Comparison of ENCODE assay signal across 1 cellular context in the genomic region with DNA sequence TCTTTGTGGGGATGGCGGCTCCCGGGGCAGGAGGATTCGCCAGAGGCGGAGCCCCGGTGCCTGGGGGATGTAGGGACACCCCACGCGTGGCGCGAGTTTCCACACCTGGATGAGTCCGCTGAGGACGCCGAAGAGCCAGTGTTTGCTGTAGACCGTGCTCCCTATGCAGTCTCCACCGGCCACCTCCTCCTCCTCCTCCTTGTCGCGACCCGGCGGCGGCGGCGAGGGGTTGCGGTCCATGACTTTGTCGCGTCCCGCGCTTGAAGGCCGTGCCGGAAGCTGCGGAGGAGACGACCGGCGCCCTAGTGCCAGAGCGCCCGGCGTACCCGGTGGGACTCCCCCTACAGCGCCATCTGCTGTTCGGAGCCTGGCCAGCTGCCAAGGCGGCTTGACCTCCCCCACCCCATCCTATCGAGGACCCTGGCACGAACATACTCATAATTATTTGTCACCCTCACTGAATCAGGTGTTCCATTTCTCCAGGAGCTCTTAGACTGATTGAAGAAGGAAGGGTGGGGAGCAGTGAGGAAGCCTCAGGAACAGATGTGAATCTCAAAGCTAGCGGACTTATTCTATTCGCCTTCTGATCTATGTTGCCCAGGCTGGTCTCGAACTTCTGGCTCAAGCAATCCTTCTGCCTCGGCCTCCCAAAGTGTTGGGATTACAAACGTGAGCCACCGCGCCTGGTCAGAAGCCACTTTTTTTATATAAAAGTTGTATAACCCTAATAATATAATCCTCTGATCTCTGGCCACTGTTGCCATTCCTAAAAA.
A peak's percentile ranks its signal among the peaks of the same experiment; 100 is the strongest.
TF ChIP-seq lines count a peak whose summit lies in the region.

A gene with protein sequence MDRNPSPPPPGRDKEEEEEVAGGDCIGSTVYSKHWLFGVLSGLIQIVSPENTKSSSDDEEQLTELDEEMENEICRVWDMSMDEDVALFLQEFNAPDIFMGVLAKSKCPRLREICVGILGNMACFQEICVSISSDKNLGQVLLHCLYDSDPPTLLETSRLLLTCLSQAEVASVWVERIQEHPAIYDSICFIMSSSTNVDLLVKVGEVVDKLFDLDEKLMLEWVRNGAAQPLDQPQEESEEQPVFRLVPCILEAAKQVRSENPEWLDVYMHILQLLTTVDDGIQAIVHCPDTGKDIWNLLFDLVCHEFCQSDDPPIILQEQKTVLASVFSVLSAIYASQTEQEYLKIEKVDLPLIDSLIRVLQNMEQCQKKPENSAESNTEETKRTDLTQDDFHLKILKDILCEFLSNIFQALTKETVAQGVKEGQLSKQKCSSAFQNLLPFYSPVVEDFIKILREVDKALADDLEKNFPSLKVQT (minus strand): TSS at position 281 of the 773 bp plus-strand sequence. CDS start 41 bp downstream, at position 240.

TF ChIP-seq in HepG2, 621 proteins besides CTCF, POLR2A, EP300 and RAD21 (continued from another document and continues in another):
- TF ChIP-seq, protein P1, sequence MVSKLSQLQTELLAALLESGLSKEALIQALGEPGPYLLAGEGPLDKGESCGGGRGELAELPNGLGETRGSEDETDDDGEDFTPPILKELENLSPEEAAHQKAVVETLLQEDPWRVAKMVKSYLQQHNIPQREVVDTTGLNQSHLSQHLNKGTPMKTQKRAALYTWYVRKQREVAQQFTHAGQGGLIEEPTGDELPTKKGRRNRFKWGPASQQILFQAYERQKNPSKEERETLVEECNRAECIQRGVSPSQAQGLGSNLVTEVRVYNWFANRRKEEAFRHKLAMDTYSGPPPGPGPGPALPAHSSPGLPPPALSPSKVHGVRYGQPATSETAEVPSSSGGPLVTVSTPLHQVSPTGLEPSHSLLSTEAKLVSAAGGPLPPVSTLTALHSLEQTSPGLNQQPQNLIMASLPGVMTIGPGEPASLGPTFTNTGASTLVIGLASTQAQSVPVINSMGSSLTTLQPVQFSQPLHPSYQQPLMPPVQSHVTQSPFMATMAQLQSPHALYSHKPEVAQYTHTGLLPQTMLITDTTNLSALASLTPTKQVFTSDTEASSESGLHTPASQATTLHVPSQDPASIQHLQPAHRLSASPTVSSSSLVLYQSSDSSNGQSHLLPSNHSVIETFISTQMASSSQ (IDR thresholded peaks at IDR 0.05; ENCODE audit: low read depth) = no peak; the same call in 1 of the 2 replicates
- TF ChIP-seq, protein P1 (CRISPR knock-in tag; IDR thresholded peaks at IDR 0.05; ENCODE audit: borderline replicate concordance) = peak; percentile 72
- TF ChIP-seq KMT2A (CRISPR knock-in tag; IDR thresholded peaks at IDR 0.05) (peak; percentile 98), AGO2 (optimal IDR thresholded peaks at IDR 0.05; ENCODE audit: low read depth, low read length) (no peak), KAT7 (CRISPR knock-in tag; IDR thresholded peaks at IDR 0.05; ENCODE audit: borderline replicate concordance) (peak; percentile 82; the same call in 1 of the 2 replicates), ZNF766 (CRISPR knock-in tag; IDR thresholded peaks at IDR 0.05; ENCODE audit: borderline replicate concordance) (no peak), CCAR2 (optimal IDR thresholded peaks at IDR 0.05; ENCODE audit: low read depth, low read length) (no peak), NFE2 (CRISPR knock-in tag; IDR thresholded peaks at IDR 0.05) (no peak), RBM39 (IDR thresholded peaks at IDR 0.05; ENCODE audit: low read depth, low read length, poor library complexity, severe bottlenecking) (peak; percentile 71), AHR (CRISPR knock-in tag; IDR thresholded peaks at IDR 0.05) (0 out of 2 replicates have a peak, but pooled peaks have one; percentile 70), SAFB2 (CRISPR knock-in tag; IDR thresholded peaks at IDR 0.05; ENCODE audit: borderline replicate concordance, low read depth) (peak; percentile 85), BHLHE40 (IDR thresholded peaks at IDR 0.05; ENCODE audit: low read length) (0 out of 2 replicates have a peak, but pooled peaks have one; percentile 10), ZEB1 (IDR thresholded peaks at IDR 0.05; ENCODE audit: insufficient replicate concordance, low read depth) (no peak), CENPT (CRISPR knock-in tag; IDR thresholded peaks at IDR 0.05; ENCODE audit: low read depth) (0 out of 2 replicates have a peak, but pooled peaks have one; percentile 36), NR2C2 (CRISPR knock-in tag; IDR thresholded peaks at IDR 0.05; ENCODE audit: borderline replicate concordance) (peak; percentile 69; the same call in 1 of the 2 replicates), ARNT2 (CRISPR knock-in tag; IDR thresholded peaks at IDR 0.05; ENCODE audit: low read depth) (peak; percentile 90), FOXJ3 (CRISPR knock-in tag; IDR thresholded peaks at IDR 0.05; ENCODE audit: borderline replicate concordance) (no peak), MAFG (CRISPR knock-in tag; IDR thresholded peaks at IDR 0.05) (no peak)
- TF ChIP-seq, protein P2, sequence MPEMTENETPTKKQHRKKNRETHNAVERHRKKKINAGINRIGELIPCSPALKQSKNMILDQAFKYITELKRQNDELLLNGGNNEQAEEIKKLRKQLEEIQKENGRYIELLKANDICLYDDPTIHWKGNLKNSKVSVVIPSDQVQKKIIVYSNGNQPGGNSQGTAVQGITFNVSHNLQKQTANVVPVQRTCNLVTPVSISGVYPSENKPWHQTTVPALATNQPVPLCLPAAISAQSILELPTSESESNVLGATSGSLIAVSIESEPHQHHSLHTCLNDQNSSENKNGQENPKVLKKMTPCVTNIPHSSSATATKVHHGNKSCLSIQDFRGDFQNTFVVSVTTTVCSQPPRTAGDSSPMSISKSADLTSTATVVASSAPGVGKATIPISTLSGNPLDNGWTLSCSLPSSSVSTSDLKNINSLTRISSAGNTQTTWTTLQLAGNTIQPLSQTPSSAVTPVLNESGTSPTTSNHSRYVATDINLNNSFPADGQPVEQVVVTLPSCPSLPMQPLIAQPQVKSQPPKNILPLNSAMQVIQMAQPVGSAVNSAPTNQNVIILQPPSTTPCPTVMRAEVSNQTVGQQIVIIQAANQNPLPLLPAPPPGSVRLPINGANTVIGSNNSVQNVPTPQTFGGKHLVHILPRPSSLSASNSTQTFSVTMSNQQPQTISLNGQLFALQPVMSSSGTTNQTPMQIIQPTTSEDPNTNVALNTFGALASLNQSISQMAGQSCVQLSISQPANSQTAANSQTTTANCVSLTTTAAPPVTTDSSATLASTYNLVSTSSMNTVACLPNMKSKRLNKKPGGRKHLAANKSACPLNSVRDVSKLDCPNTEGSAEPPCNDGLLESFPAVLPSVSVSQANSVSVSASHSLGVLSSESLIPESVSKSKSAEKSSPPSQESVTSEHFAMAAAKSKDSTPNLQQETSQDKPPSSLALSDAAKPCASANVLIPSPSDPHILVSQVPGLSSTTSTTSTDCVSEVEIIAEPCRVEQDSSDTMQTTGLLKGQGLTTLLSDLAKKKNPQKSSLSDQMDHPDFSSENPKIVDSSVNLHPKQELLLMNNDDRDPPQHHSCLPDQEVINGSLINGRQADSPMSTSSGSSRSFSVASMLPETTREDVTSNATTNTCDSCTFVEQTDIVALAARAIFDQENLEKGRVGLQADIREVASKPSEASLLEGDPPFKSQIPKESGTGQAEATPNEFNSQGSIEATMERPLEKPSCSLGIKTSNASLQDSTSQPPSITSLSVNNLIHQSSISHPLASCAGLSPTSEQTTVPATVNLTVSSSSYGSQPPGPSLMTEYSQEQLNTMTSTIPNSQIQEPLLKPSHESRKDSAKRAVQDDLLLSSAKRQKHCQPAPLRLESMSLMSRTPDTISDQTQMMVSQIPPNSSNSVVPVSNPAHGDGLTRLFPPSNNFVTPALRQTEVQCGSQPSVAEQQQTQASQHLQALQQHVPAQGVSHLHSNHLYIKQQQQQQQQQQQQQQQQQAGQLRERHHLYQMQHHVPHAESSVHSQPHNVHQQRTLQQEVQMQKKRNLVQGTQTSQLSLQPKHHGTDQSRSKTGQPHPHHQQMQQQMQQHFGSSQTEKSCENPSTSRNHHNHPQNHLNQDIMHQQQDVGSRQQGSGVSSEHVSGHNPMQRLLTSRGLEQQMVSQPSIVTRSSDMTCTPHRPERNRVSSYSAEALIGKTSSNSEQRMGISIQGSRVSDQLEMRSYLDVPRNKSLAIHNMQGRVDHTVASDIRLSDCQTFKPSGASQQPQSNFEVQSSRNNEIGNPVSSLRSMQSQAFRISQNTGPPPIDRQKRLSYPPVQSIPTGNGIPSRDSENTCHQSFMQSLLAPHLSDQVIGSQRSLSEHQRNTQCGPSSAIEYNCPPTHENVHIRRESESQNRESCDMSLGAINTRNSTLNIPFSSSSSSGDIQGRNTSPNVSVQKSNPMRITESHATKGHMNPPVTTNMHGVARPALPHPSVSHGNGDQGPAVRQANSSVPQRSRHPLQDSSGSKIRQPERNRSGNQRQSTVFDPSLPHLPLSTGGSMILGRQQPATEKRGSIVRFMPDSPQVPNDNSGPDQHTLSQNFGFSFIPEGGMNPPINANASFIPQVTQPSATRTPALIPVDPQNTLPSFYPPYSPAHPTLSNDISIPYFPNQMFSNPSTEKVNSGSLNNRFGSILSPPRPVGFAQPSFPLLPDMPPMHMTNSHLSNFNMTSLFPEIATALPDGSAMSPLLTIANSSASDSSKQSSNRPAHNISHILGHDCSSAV (CRISPR knock-in tag; IDR thresholded peaks at IDR 0.05; ENCODE audit: borderline replicate concordance) = no peak
- TF ChIP-seq, protein P3, sequence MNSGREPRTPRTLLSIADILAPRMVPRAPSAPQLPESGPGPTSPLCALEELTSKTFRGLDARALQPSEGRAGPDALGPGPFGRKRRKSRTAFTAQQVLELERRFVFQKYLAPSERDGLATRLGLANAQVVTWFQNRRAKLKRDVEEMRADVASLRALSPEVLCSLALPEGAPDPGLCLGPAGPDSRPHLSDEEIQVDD (CRISPR knock-in tag; IDR thresholded peaks at IDR 0.05; ENCODE audit: borderline replicate concordance) = no peak
- TF ChIP-seq, protein P4, sequence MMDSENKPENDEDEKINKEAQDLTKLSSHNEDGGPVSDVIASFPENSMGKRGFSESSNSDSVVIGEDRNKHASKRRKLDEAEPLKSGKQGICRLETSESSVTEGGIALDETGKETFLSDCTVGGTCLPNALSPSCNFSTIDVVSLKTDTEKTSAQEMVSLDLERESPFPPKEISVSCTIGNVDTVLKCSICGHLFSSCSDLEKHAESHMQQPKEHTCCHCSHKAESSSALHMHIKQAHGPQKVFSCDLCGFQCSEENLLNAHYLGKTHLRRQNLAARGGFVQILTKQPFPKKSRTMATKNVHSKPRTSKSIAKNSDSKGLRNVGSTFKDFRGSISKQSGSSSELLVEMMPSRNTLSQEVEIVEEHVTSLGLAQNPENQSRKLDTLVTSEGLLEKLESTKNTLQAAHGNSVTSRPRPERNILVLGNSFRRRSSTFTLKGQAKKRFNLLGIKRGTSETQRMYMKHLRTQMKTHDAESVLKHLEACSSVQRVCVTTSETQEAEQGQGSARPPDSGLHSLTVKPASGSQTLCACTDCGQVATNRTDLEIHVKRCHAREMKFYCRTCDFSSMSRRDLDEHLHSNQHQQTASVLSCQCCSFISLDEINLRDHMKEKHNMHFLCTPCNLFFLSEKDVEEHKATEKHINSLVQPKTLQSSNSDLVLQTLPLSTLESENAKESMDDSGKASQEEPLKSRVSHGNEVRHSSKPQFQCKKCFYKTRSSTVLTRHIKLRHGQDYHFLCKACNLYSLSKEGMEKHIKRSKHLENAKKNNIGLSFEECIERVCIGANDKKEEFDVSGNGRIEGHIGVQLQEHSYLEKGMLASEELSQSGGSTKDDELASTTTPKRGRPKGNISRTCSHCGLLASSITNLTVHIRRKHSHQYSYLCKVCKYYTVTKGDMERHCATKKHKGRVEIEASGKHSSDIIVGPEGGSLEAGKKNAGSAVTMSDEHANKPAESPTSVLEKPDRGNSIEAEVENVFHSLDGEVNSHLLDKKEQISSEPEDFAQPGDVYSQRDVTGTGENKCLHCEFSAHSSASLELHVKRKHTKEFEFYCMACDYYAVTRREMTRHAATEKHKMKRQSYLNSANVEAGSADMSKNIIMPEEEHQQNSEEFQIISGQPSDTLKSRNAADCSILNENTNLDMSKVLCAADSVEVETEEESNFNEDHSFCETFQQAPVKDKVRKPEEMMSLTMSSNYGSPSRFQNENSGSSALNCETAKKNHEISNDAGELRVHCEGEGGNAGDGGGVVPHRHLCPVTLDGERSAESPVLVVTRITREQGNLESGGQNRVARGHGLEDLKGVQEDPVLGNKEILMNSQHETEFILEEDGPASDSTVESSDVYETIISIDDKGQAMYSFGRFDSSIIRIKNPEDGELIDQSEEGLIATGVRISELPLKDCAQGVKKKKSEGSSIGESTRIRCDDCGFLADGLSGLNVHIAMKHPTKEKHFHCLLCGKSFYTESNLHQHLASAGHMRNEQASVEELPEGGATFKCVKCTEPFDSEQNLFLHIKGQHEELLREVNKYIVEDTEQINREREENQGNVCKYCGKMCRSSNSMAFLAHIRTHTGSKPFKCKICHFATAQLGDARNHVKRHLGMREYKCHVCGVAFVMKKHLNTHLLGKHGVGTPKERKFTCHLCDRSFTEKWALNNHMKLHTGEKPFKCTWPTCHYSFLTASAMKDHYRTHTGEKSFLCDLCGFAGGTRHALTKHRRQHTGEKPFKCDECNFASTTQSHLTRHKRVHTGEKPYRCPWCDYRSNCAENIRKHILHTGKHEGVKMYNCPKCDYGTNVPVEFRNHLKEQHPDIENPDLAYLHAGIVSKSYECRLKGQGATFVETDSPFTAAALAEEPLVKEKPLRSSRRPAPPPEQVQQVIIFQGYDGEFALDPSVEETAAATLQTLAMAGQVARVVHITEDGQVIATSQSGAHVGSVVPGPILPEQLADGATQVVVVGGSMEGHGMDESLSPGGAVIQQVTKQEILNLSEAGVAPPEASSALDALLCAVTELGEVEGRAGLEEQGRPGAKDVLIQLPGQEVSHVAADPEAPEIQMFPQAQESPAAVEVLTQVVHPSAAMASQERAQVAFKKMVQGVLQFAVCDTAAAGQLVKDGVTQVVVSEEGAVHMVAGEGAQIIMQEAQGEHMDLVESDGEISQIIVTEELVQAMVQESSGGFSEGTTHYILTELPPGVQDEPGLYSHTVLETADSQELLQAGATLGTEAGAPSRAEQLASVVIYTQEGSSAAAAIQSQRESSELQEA (CRISPR knock-in tag; IDR thresholded peaks at IDR 0.05; ENCODE audit: not compliant biosample characterization) = no peak
- TF ChIP-seq, protein P5, sequence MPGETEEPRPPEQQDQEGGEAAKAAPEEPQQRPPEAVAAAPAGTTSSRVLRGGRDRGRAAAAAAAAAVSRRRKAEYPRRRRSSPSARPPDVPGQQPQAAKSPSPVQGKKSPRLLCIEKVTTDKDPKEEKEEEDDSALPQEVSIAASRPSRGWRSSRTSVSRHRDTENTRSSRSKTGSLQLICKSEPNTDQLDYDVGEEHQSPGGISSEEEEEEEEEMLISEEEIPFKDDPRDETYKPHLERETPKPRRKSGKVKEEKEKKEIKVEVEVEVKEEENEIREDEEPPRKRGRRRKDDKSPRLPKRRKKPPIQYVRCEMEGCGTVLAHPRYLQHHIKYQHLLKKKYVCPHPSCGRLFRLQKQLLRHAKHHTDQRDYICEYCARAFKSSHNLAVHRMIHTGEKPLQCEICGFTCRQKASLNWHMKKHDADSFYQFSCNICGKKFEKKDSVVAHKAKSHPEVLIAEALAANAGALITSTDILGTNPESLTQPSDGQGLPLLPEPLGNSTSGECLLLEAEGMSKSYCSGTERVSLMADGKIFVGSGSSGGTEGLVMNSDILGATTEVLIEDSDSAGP (CRISPR knock-in tag; IDR thresholded peaks at IDR 0.05; ENCODE audit: borderline replicate concordance) = peak; percentile 95
